In genomic region chr1:28602536-28603439, GRCh38 we compare ENCODE assay signal across 9 cellular contexts. TPM values are rescaled to one million over a fixed set of nuclear protein-coding genes. Genes with fewer than 3 reads are reported as not detected.
DNase-seq lines count a peak whose midpoint lies in the region; ATAC-seq, FAIRE-seq and TF ChIP-seq lines count a peak whose summit lies in the region.
"Had no signal": no experiment of that assay in that cellular context is flagged by ENCODE, and none has a peak within 500 bp of the region (broad histone marks: within the 10 kb centered on the region; RNA-seq: fewer than 3 reads in every experiment).

No MANE protein-coding gene starts in this region.

- TF ChIP-seq CTCF in GM20000 (IDR thresholded peaks at IDR 0.05; ENCODE audit: extremely low read depth, missing control alignments) (peak; percentile 60), astrocyte (IDR thresholded peaks at IDR 0.05; ENCODE audit: insufficient read depth, low read depth, low read length) (peak; percentile 80), smooth muscle cell (IDR thresholded peaks at IDR 0.05; ENCODE audit: borderline replicate concordance, insufficient read depth, poor library complexity, severe bottlenecking) (peak; percentile 66)

- peaks cover 0 to 2% (median 0%) of the 10 kb centered on the region in 4 donors for H3K4me1 Mint-ChIP-seq in CD4-positive, alpha-beta memory T cell
- peaks cover 16% of the 10 kb centered on the region for H3K4me1 Mint-ChIP-seq in astrocyte (ENCODE audit: low read depth, unreplicated experiment)

- peaks cover 28% of the 10 kb centered on the region for H3K36me3 ChIP-seq in CD4-positive, alpha-beta memory T cell (ENCODE audit: insufficient read depth, low read length)
- H3K36me3 ChIP-seq in astrocyte (ENCODE audit: insufficient read depth, low read length) (peaks cover 18% of the 10 kb centered on the region), smooth muscle cell (ENCODE audit: low read depth) (peaks cover 6% of the 10 kb centered on the region)
- H3K36me3 ChIP-seq in effector memory CD4-positive, alpha-beta T cell (ENCODE audit: control insufficient read depth, insufficient read depth, low read length): peaks cover 31% of the 10 kb centered on the region

- no peak overlapping the region for H3K27ac ChIP-seq in CD4-positive, alpha-beta memory T cell (ENCODE audit: low read depth, low read length)
- H3K27ac ChIP-seq in astrocyte (ENCODE audit: low read depth, low read length) (peak overlapping the region; percentile 59), smooth muscle cell (ENCODE audit: low read depth) (peak overlapping the region; percentile 70)
- no peak overlapping the region for H3K27ac ChIP-seq in effector memory CD4-positive, alpha-beta T cell (ENCODE audit: insufficient read depth, low read length, poor library complexity, severe bottlenecking)

- no peaks in the 10 kb centered on the region for H3K4me1 ChIP-seq in CD4-positive, alpha-beta memory T cell (ENCODE audit: insufficient read depth, low read length)
- H3K4me1 ChIP-seq in astrocyte (ENCODE audit: insufficient read depth, low read length) (peaks cover 11% of the 10 kb centered on the region), smooth muscle cell (ENCODE audit: low read depth) (no peaks in the 10 kb centered on the region)
- H3K4me1 ChIP-seq in effector memory CD4-positive, alpha-beta T cell (ENCODE audit: control insufficient read depth, insufficient read depth, low read length, poor library complexity, severe bottlenecking): no peaks in the 10 kb centered on the region

- H3K9ac ChIP-seq in astrocyte (ENCODE audit: low read length) (peak overlapping the region; percentile 50), smooth muscle cell (ENCODE audit: low read depth) (no peak overlapping the region)

- intact Hi-C loops in CD4-positive, alpha-beta memory T cell (cut with micrococcal nuclease): loop anchor here (1.0 to 10.0 kb wide), 3 partner anchors 84 to 355 kb away; no protein-coding TSS in a partner anchor

- H3K9me3 ChIP-seq in CD4-positive, alpha-beta memory T cell (ENCODE audit: control insufficient read depth in 1 of 2, low read length in 2 of 2): no peaks in the 10 kb centered on the region
- no peaks in the 10 kb centered on the region for H3K9me3 ChIP-seq in astrocyte (ENCODE audit: insufficient read depth, low read depth, low read length)
- H3K9me3 ChIP-seq in smooth muscle cell (replicated peaks; ENCODE audit: low read depth): no peaks in the 10 kb centered on the region
- H3K9me3 ChIP-seq in effector memory CD4-positive, alpha-beta T cell (ENCODE audit: control insufficient read depth, low read length): no peaks in the 10 kb centered on the region

- H3K9me3 Mint-ChIP-seq in CD4-positive, alpha-beta memory T cell: peaks cover 0 to 3% (median 0%) of the 10 kb centered on the region in 8 donors
- H3K9me3 Mint-ChIP-seq in astrocyte (ENCODE audit: unreplicated experiment): no peaks in the 10 kb centered on the region

- no peaks in the 10 kb centered on the region for H3K27me3 Mint-ChIP-seq in CD4-positive, alpha-beta memory T cell
- H3K27me3 Mint-ChIP-seq in astrocyte (ENCODE audit: low read depth, unreplicated experiment): no peaks in the 10 kb centered on the region

- no peak for FAIRE-seq in astrocyte (lab: Jason Lieb, UNC)

- H3K27me3 ChIP-seq in CD4-positive, alpha-beta memory T cell (ENCODE audit: insufficient read depth, low read length): no peaks in the 10 kb centered on the region
- no peaks in the 10 kb centered on the region for H3K27me3 ChIP-seq in astrocyte (ENCODE audit: insufficient read depth, low read length)
- no peaks in the 10 kb centered on the region for H3K27me3 ChIP-seq in smooth muscle cell (ENCODE audit: low read depth)
- H3K27me3 ChIP-seq in effector memory CD4-positive, alpha-beta T cell (replicated peaks; ENCODE audit: control insufficient read depth, insufficient read depth, low read length, poor library complexity, severe bottlenecking): no peaks in the 10 kb centered on the region

- POLR2A ChIA-PET in CD4-positive, alpha-beta memory T cell (lab: Charles Lee; ENCODE audit: partially characterized antibody): interaction anchor here (0.8 to 4.9 kb wide), 2 partner anchors 21 to 81 kb away, joined by 3 to 31 read pairs; no protein-coding TSS in a partner anchor

- H3K27ac Mint-ChIP-seq in CD4-positive, alpha-beta memory T cell: peak overlapping the region in 2 of 7 donors; percentile 10 to 77
- peak overlapping the region; percentile 96 for H3K27ac Mint-ChIP-seq in astrocyte (ENCODE audit: unreplicated experiment)

- peak overlapping the region; percentile 77 for H3K4me2 ChIP-seq in astrocyte (ENCODE audit: low read length)
- no peak overlapping the region for H3K4me2 ChIP-seq in smooth muscle cell

- peaks cover 7% of the 10 kb centered on the region for H3F3A ChIP-seq in smooth muscle cell (ENCODE audit: low read depth)

- H3K4me3 Mint-ChIP-seq in CD4-positive, alpha-beta memory T cell: no peak overlapping the region
- no peak overlapping the region for H3K4me3 Mint-ChIP-seq in astrocyte (ENCODE audit: unreplicated experiment)

- H3K79me2 ChIP-seq in astrocyte (ENCODE audit: insufficient read depth, low read length): no peaks in the 10 kb centered on the region
- H3K79me2 ChIP-seq in smooth muscle cell (ENCODE audit: low read depth): no peaks in the 10 kb centered on the region

- H2AFZ ChIP-seq in astrocyte (ENCODE audit: low read depth, low read length) (no peak overlapping the region), smooth muscle cell (ENCODE audit: low read depth) (no peak overlapping the region)

- H4K20me1 ChIP-seq in astrocyte (ENCODE audit: insufficient read depth, low read length) (peaks cover 8% of the 10 kb centered on the region), smooth muscle cell (ENCODE audit: low read depth) (no peaks in the 10 kb centered on the region)

- WGBS in smooth muscle cell (ENCODE audit: low lambda C conversion rate): 75% methylated on average over 15 of the region's 15 CpGs

- CTCF ChIA-PET in CD4-positive, alpha-beta memory T cell (lab: Charles Lee; ENCODE audit: partially characterized antibody): interaction anchor here (0.8 to 2.8 kb wide), 11 partner anchors 12 to 354 kb away, joined by 3 to 16 read pairs (median 5); no protein-coding TSS in a partner anchor

- no peak overlapping the region for H3K4me3 ChIP-seq in CD4-positive, alpha-beta memory T cell (ENCODE audit: low read length in 2 of 2)
- no peak overlapping the region for H3K4me3 ChIP-seq in astrocyte (ENCODE audit: insufficient read depth, low read depth, low read length)
- no peak overlapping the region for H3K4me3 ChIP-seq in smooth muscle cell
- no peak overlapping the region for H3K4me3 ChIP-seq in effector memory CD4-positive, alpha-beta T cell (ENCODE audit: insufficient read depth, low read depth, low read length, poor library complexity, severe bottlenecking)

- H3K36me3 Mint-ChIP-seq in CD4-positive, alpha-beta memory T cell: peaks cover 16 to 43% of the 10 kb centered on the region in 2 donors
- no peaks in the 10 kb centered on the region for H3K36me3 Mint-ChIP-seq in astrocyte (ENCODE audit: low read depth, unreplicated experiment)

- ATAC-seq in GM19035 (IDR thresholded peaks at IDR 0.05; ENCODE audit: unreplicated experiment): no peak

- peak in 3 of 5 donors; percentile 13 to 28 (median 25) for DNase-seq in CD4-positive, alpha-beta memory T cell
- DNase-seq in GM20000 (ENCODE audit: low spot score) (peak; percentile 54), NCI-H748 (lab: John Stamatoyannopoulos, UW; ENCODE audit: unreplicated experiment) (peak; percentile 49), astrocyte (ENCODE audit: low read depth) (peak; percentile 45), hippocampal formation (lab: John Stamatoyannopoulos, UW) (peak; percentile 48 to 88), smooth muscle cell (lab: John Stamatoyannopoulos, UW; ENCODE audit: unreplicated experiment) (no peak)
- no peak for DNase-seq in effector memory CD4-positive, alpha-beta T cell

RNA-seq across cellular contexts. Expression of gene RAB42, which starts 10.7 kb away (rescaled TPM):
- 1 to 10 TPM in 1 of 2 experiments, under 1 TPM in 1; 0.38 to 1.3 TPM for total RNA-seq in CD4-positive, alpha-beta memory T cell
- not detected for polyA plus RNA-seq in CD4-positive, alpha-beta memory T cell
- total RNA-seq in astrocyte: 1.2 and 2.1 TPM in 2 replicates
- 4.7 and 8.6 TPM in 2 replicates for total RNA-seq in smooth muscle cell
- polyA plus RNA-seq in smooth muscle cell: 9.0 and 9.7 TPM in 2 replicates

RNA-seq across cellular contexts. Expression of gene TAF12, which starts 40.1 kb away (rescaled TPM):
- 10 to 100 TPM; 23.5 to 25.2 TPM for total RNA-seq in CD4-positive, alpha-beta memory T cell
- polyA plus RNA-seq in CD4-positive, alpha-beta memory T cell: 10 to 100 TPM; 52.1 to 53.4 TPM
- total RNA-seq in astrocyte: 25.9 and 26.8 TPM in 2 replicates
- total RNA-seq in smooth muscle cell: 33.4 and 34.8 TPM in 2 replicates
- polyA plus RNA-seq in smooth muscle cell: 44.9 and 47.1 TPM in 2 replicates

RNA-seq across cellular contexts. Expression of gene RNU11, which starts 45.6 kb away (rescaled TPM):
- total RNA-seq in CD4-positive, alpha-beta memory T cell: not detected
- polyA plus RNA-seq in CD4-positive, alpha-beta memory T cell: not detected
- total RNA-seq in astrocyte (not detected in 2 replicates), smooth muscle cell (not detected in 2 replicates)
- polyA plus RNA-seq in smooth muscle cell: 16.9 TPM in 1 of 2 replicates, not detected in the other
- total RNA-seq: T-helper 2 cell treated with Interferon-gamma antibody and Interleukin-4, amounts not matched to agents 100 ng/mL and 5 ng/mL, for 36 hours had no signal

RNA-seq across cellular contexts. Expression of gene TRNAU1AP, which starts 49.9 kb away (rescaled TPM):
- 10 to 100 TPM; 46.3 to 46.7 TPM for total RNA-seq in CD4-positive, alpha-beta memory T cell
- 10 to 100 TPM; 25.8 to 30.7 TPM for polyA plus RNA-seq in CD4-positive, alpha-beta memory T cell
- total RNA-seq in astrocyte (20.5 and 21.7 TPM in 2 replicates), smooth muscle cell (12.0 and 25.1 TPM in 2 replicates)
- polyA plus RNA-seq in smooth muscle cell: 13.8 and 26.2 TPM in 2 replicates

Comparison
In these comparisons a context has a peak if more than half of its experiments do, and no peak if none do; other contexts are left out.
1. DNase-seq: peak in CD4-positive, alpha-beta memory T cell (3 of 5), GM20000 (single experiment), NCI-H748 (single experiment), astrocyte (single experiment) and hippocampal formation (2 of 2); none in smooth muscle cell (single experiment) and effector memory CD4-positive, alpha-beta T cell (0 of 3).
2. H3K27ac ChIP-seq: peak in astrocyte (single experiment) and smooth muscle cell (single experiment); none in CD4-positive, alpha-beta memory T cell (single experiment) and effector memory CD4-positive, alpha-beta T cell (single experiment).
3. Peak in every context shown above with its lines, with median percentiles within 50 percentile points of each other: CTCF ChIP-seq.